Comparison of ENCODE assay signal across 30 cellular contexts in the genomic region with DNA sequence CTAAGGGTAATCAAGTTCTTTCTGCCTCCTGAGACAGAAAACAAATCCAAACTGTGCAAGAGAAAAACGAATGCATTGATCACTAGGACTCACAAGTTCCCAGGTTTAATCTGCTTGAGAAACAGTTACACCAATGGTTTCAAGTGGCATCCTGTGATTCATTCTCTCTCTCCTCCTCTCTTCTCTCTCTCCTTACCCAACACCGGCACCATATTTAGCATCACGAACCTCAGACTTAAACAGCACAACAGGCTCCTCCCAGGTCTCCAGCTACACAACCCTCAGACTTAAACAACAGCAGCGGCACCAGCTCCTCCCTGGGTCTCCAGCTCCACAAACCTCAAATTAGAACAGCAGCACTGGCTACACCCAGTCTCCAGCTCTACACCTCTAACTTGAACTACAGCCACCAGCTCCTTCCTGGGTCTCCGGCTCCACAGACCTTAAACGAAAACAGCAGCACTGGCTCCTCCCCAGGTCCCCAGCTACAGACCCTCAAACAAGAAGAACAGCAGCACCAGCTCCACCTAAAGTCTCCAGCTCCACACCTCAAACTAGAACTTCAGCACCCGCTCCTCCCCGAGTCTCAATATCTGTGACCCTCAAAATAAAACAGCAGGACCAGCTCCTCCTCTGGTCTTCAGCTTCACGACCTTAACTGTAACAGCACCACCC.
"Had no signal": no experiment of that assay in that cellular context is flagged by ENCODE, and none has a peak within 500 bp of the region (broad histone marks: within the 10 kb centered on the region; RNA-seq: fewer than 3 reads in every experiment).

No MANE protein-coding gene starts in this region.

- H3K27me3 ChIP-seq: brain microvascular endothelial cell, gastrocnemius medialis, ovary had no signal

- FAIRE-seq: astrocyte, endothelial cell of umbilical vein, keratinocyte had no signal

- H3K4me2 ChIP-seq: hepatocyte had no signal

- H3K4me1 ChIP-seq: gastrocnemius medialis, prostate gland had no signal

- H3K79me2 ChIP-seq: hepatocyte had no signal

- ATAC-seq: esophagus mucosa, gastrocnemius medialis, left cardiac atrium, left ventricle myocardium superior, mucosa of descending colon, T-helper 17 cell, WTC11 had no signal

- DNase-seq: activated CD4-positive, alpha-beta memory T cell treated with anti-CD3 and anti-CD28 coated beads, Interleukin-2, amount 10 ng/mL, durations not matched to agents 7 days and 5 days; activated CD4-positive, alpha-beta T cell treated with anti-CD3 and anti-CD28 coated beads for 1 hour; activated CD4-positive, alpha-beta T cell treated with anti-CD3 and anti-CD28 coated beads, Interleukin-2, amount 10 ng/mL, durations not matched to agents 7 days and 5 days; activated CD8-positive, alpha-beta memory T cell treated with anti-CD3 and anti-CD28 coated beads, Interleukin-2, amount 50 U/mL, for 48 hours; activated gamma-delta T cell treated with Interleukin-2 at 50 U/mL for 16 hours; activated naive CD4-positive, alpha-beta T cell treated with anti-CD3 and anti-CD28 coated beads, Interleukin-2, amount 50 U/mL, for 16 hours; activated T-cell treated with anti-CD3 and anti-CD28 coated beads, Interleukin-2, amount 50 U/mL, for 24 hours; amniotic stem cell; brain microvascular endothelial cell; central memory CD4-positive, alpha-beta T cell; gastrocnemius medialis; left cardiac atrium; left ventricle myocardium superior; mucosa of descending colon; nephron progenitor cell; ovary; retina; stimulated activated CD4-positive, alpha-beta T cell treated with anti-CD3 and anti-CD28 coated beads, Interleukin-15, amount 100 ng/mL, for 24 hours; stimulated activated naive CD4-positive, alpha-beta T cell; T-helper 17 cell; T1000; trophoblast cell had no signal

- H2AFZ ChIP-seq: hepatocyte had no signal

- H3K9me3 ChIP-seq: gastrocnemius medialis, mucosa of descending colon, ovary, prostate gland, thoracic aorta had no signal

- H3K36me3 ChIP-seq: brain microvascular endothelial cell, gastrocnemius medialis, ovary, prostate gland, thoracic aorta had no signal

- H3K4me3 ChIP-seq: gastrocnemius medialis, hepatocyte, mucosa of descending colon, ovary, prostate gland, thoracic aorta had no signal

- H3K27ac ChIP-seq: brain microvascular endothelial cell, gastrocnemius medialis, hepatocyte, ovary, prostate gland, thoracic aorta had no signal
